In genomic region chr20:36154696-36155628, GRCh38 we compare ENCODE assay signal across 9 cellular contexts. TPM values are rescaled to one million over a fixed set of nuclear protein-coding genes. Genes with fewer than 3 reads are reported as not detected.
DNase-seq lines count a peak whose midpoint lies in the region; ATAC-seq, FAIRE-seq and TF ChIP-seq lines count a peak whose summit lies in the region.
"Had no signal": no experiment of that assay in that cellular context is flagged by ENCODE, and none has a peak within 500 bp of the region (broad histone marks: within the 10 kb centered on the region; RNA-seq: fewer than 3 reads in every experiment).

Gene EPB41L1, plus strand, starts transcription at chr20:36154740. Its CDS starts 19,038 bp downstream, at chr20:36173778.

- H3K4me2 ChIP-seq in OCI-LY1 (ENCODE audit: low read length), result peak within 1 kb of the TSS; percentile 56; the same call in 1 of the 2 replicates

- TF ChIP-seq EP300 in upper lobe of left lung (IDR thresholded peaks at IDR 0.05), result no peak

- no peak for FAIRE-seq in RCC 7860 (lab: Jason Lieb, UNC)

- H3K4me1 ChIP-seq in OCI-LY1 (ENCODE audit: insufficient read depth, low read length, severe bottlenecking) (peaks cover 4% of the 10 kb centered on the region), endocrine pancreas (ENCODE audit: control insufficient read depth, insufficient read depth, low read length) (no peaks in the 10 kb centered on the region), upper lobe of left lung (peaks cover 8 to 22% (median 18%) of the 10 kb centered on the region in 4 donors)

- H3F3A ChIP-seq in OCI-LY1 (ENCODE audit: insufficient read depth, low read length), result no peaks in the 10 kb centered on the region

- peaks cover 4% of the 10 kb centered on the region; the same call in 1 of the 2 replicates for H3K27me3 ChIP-seq in OCI-LY1 (ENCODE audit: insufficient read depth, low read length)
- no peaks in the 10 kb centered on the region for H3K27me3 ChIP-seq in endocrine pancreas (ENCODE audit: control insufficient read depth, insufficient read depth, low read length)
- H3K27me3 ChIP-seq in upper lobe of left lung, result no peaks in the 10 kb centered on the region

- H3K27ac ChIP-seq in OCI-LY1 (ENCODE audit: low read depth, low read length, poor library complexity, severe bottlenecking), result no peak within 1 kb of the TSS
- H3K27ac ChIP-seq in upper lobe of left lung, result peak within 1 kb of the TSS in 3 of 4 donors; percentile 77 to 83 (median 77)

- TF ChIP-seq CTCF in OCI-LY1 (IDR thresholded peaks at IDR 0.05; ENCODE audit: low read length) (no peak), upper lobe of left lung (IDR thresholded peaks at IDR 0.05) (no peak)

- peak; percentile 32 for DNase-seq in EH (ENCODE audit: low read depth)
- peak; percentile 50 for DNase-seq in midbrain (lab: John Stamatoyannopoulos, UW)
- no peak for DNase-seq in upper lobe of left lung
- DNase-seq in stimulated activated CD8-positive, alpha-beta memory T cell treated with anti-CD3 and anti-CD28 coated beads, Interleukin-4, amount 100 ng/mL, for 48 hours, result no peak
- DNase-seq in RCC 7860 (ENCODE audit: low spot score), result no peak

- no peak for TF ChIP-seq POLR2A in upper lobe of left lung (IDR thresholded peaks at IDR 0.05)

- H2AFZ ChIP-seq in OCI-LY1 (ENCODE audit: low read length), result no peak within 1 kb of the TSS

- H3K9me3 ChIP-seq in OCI-LY1 (ENCODE audit: low read length), result no peaks in the 10 kb centered on the region
- no peaks in the 10 kb centered on the region for H3K9me3 ChIP-seq in endocrine pancreas (ENCODE audit: control insufficient read depth, low read length)
- H3K9me3 ChIP-seq in upper lobe of left lung, result no peaks in the 10 kb centered on the region

- H3K9ac ChIP-seq in OCI-LY1 (ENCODE audit: low read length), result no peak within 1 kb of the TSS
- peak within 1 kb of the TSS; percentile 73 for H3K9ac ChIP-seq in endocrine pancreas (ENCODE audit: control insufficient read depth, insufficient read depth, low read length)

- no peaks in the 10 kb centered on the region for H4K20me1 ChIP-seq in OCI-LY1 (ENCODE audit: insufficient read depth, low read length)

- H3K4me3 ChIP-seq in OCI-LY1 (ENCODE audit: low read depth, low read length, poor library complexity, severe bottlenecking) (peak within 1 kb of the TSS; percentile 45), endocrine pancreas (ENCODE audit: control insufficient read depth, insufficient read depth, low read length) (no peak within 1 kb of the TSS), upper lobe of left lung (peak within 1 kb of the TSS; percentile 60 to 69 (median 65))

- H3K36me3 ChIP-seq in OCI-LY1 (ENCODE audit: insufficient read depth, low read length) (no peaks in the 10 kb centered on the region), endocrine pancreas (ENCODE audit: control insufficient read depth, insufficient read depth, low read length) (no peaks in the 10 kb centered on the region), upper lobe of left lung (no peaks in the 10 kb centered on the region)

- H3K79me2 ChIP-seq in OCI-LY1 (ENCODE audit: insufficient read depth, low read length), result no peaks in the 10 kb centered on the region

- peak in 1 of 2 donors; percentile 2 for ATAC-seq in upper lobe of left lung (ENCODE audit: low FRiP score in 2 of 2)
- ATAC-seq in HG03039 (IDR thresholded peaks at IDR 0.05; ENCODE audit: unreplicated experiment), result no peak

- 31 to 52% methylated on average over 17 of the region's 51 CpGs for WGBS in upper lobe of left lung, 2 donors

- no peaks in the 10 kb centered on the region for H3K9me2 ChIP-seq in OCI-LY1 (ENCODE audit: low read depth, low read length)

RNA-seq across cellular contexts. Expression of gene EPB41L1, which starts in this region (rescaled TPM):
- total RNA-seq in upper lobe of left lung, result 100 to 1,000 TPM in 1 of 6 donors, 10 to 100 TPM in 5; 56.6 to 104 (median 79.2) TPM
- total RNA-seq: T-helper 1 cell treated with Interleukin-12 subunit alpha and Interleukin-12 subunit beta and Interleukin-4 antibody, amounts not matched to agents 30 ng/mL and 1 ng/mL, for 36 hours had no signal

Comparison
In these comparisons a context has a peak if more than half of its experiments do, and no peak if none do; other contexts are left out.
1. DNase-seq: peak in EH (single experiment) and midbrain (single experiment); none in upper lobe of left lung (0 of 2), stimulated activated CD8-positive, alpha-beta memory T cell treated with anti-CD3 and anti-CD28 coated beads, Interleukin-4, amount 100 ng/mL, for 48 hours (single experiment) and RCC 7860 (single experiment).